18 cellular contexts compared by ENCODE assay signal in the genomic region with DNA sequence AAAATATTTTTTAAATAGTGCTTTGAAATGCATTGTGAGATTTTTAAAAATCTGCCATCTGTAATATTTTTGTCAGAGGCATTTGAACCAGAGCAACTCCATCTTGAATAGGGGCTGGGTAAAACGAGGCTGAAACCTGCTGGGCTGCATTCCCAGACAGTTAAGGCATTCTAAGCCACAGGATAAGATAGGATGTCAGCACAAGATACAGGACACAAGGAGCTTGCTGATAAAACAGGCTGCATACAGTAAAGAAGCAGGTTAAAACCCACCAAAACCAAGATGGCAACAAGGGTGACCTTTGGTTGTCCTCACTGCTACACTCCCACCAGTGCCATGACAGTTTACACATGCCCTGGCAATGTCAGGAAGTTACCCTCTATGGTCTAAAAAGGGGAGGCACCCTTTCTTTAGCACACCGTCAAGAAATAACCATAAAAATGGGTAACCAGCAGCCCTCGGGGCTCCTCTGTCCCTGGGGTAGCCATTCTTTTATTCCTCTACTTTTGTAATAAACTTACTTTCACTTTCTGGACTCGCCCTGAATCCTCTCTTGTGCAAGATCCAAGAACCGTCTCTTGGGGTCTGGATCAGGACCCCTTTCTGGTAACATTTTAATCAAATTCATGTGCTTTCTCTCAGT.
DNase-seq lines count a peak whose midpoint lies in the region; ATAC-seq and TF ChIP-seq lines count a peak whose summit lies in the region.
"Had no signal": no experiment of that assay in that cellular context is flagged by ENCODE, and none has a peak within 500 bp of the region (broad histone marks: within the 10 kb centered on the region; RNA-seq: fewer than 3 reads in every experiment).

No MANE protein-coding gene starts in this region.

- H3F3A ChIP-seq in SK-N-SH (replicated peaks; ENCODE audit: insufficient read depth), result no peaks in the 10 kb centered on the region

- TF ChIP-seq EP300 in SK-N-SH (IDR thresholded peaks at IDR 0.05; ENCODE audit: borderline replicate concordance in 1 of 2, low read depth in 1 of 2, low read length in 1 of 2), result no peak

- H3K79me2 ChIP-seq in SK-N-SH (ENCODE audit: insufficient read depth), result no peaks in the 10 kb centered on the region

- POLR2A ChIA-PET in SK-N-SH (lab: Yijun Ruan, JAX), result no interaction called here

- peak overlapping the region; percentile 32; the same call in 1 of the 2 replicates for H3K4me2 ChIP-seq in SK-N-SH
- peak overlapping the region; percentile 67 for H3K4me2 ChIP-seq in skeletal muscle satellite cell (ENCODE audit: low read length)

- TF ChIP-seq CTCF in SK-N-SH (IDR thresholded peaks at IDR 0.05) (no peak), fibroblast of villous mesenchyme (IDR thresholded peaks at IDR 0.05; ENCODE audit: insufficient read depth, low read depth, low read length) (no peak)

- no peaks in the 10 kb centered on the region; a peak in 1 of 4 replicates for H3K4me1 ChIP-seq in SK-N-SH (ENCODE audit: control insufficient read depth in 1 of 2, insufficient read depth in 2 of 2, low read depth in 1 of 2, low read length in 1 of 2)
- peaks cover 9% of the 10 kb centered on the region for H3K4me1 ChIP-seq in skeletal muscle satellite cell (ENCODE audit: control insufficient read depth, insufficient read depth, low read length)

- H3K36me3 ChIP-seq in SK-N-SH (replicated peaks in 1 of 2; ENCODE audit: control insufficient read depth in 1 of 2, insufficient read depth in 2 of 2, low read length in 1 of 2) (no peaks in the 10 kb centered on the region), skeletal muscle satellite cell (ENCODE audit: insufficient read depth, low read length) (no peaks in the 10 kb centered on the region)
- H3K36me3 ChIP-seq: cardiac muscle cell had no signal

- WGBS in SK-N-SH (ENCODE audit: low lambda C conversion rate), result 81% methylated on average over 5 of the region's 5 CpGs

- H3K27ac ChIP-seq in SK-N-SH (ENCODE audit: low read depth in 2 of 2, low read length in 1 of 2), result no peak overlapping the region
- H3K27ac ChIP-seq: 22Rv1, cardiac muscle cell had no signal

- H2AFZ ChIP-seq in SK-N-SH (ENCODE audit: low read depth), result peak overlapping the region; percentile 76

- CTCF ChIA-PET in SK-N-SH (lab: Yijun Ruan, JAX), result no interaction called here

- no peak overlapping the region for H3K4me3 ChIP-seq in SK-N-SH (ENCODE audit: low read depth in 2 of 2, low read length in 1 of 2)
- H3K4me3 ChIP-seq in fibroblast of villous mesenchyme (ENCODE audit: low read depth, low read length), result no peak overlapping the region
- peak overlapping the region; percentile 45 for H3K4me3 ChIP-seq in skeletal muscle satellite cell (ENCODE audit: low read length)
- H3K4me3 ChIP-seq: cardiac muscle cell had no signal

- H3K27me3 ChIP-seq in SK-N-SH (ENCODE audit: insufficient read depth), result no peaks in the 10 kb centered on the region
- H3K27me3 ChIP-seq in skeletal muscle satellite cell (ENCODE audit: control insufficient read depth, insufficient read depth, low read length), result no peaks in the 10 kb centered on the region
- H3K27me3 ChIP-seq: cardiac muscle cell had no signal

- H4K20me1 ChIP-seq in SK-N-SH (ENCODE audit: insufficient read depth), result no peaks in the 10 kb centered on the region

- peak; percentile 16 for DNase-seq in DMS53 (lab: John Stamatoyannopoulos, UW)
- no peak for DNase-seq in DMS53 treated with DMSO at 0.1 percent for 48 hours (lab: John Stamatoyannopoulos, UW; ENCODE audit: unreplicated experiment)
- no peak for DNase-seq in SK-N-SH
- DNase-seq in fibroblast of villous mesenchyme (ENCODE audit: low read depth), result peak; percentile 6
- no peak for DNase-seq in NCI-H2171 treated with DMSO at 0.1 percent for 48 hours (lab: John Stamatoyannopoulos, UW)
- DNase-seq: activated CD4-positive, alpha-beta T cell treated with anti-CD3 and anti-CD28 coated beads for 4 hours; CD4-positive, alpha-beta memory T cell; effector CD4-positive, alpha-beta T cell; foreskin melanocyte; NCI-H1417 treated with DMSO at 0.1 percent for 48 hours; NK-92 treated with Interleukin-12 subunit alpha and Interleukin-12 subunit beta, amount 100 ng/mL, for 24 hours; right cardiac atrium; SHP77 treated with DMSO at 0.1 percent for 48 hours had no signal

- ATAC-seq in HG03095 (IDR thresholded peaks at IDR 0.05; ENCODE audit: unreplicated experiment), result no peak
- no peak for ATAC-seq in HG02840 (IDR thresholded peaks at IDR 0.05; ENCODE audit: low FRiP score, unreplicated experiment)
- ATAC-seq: right cardiac atrium had no signal

- H3K9ac ChIP-seq in SK-N-SH, result no peak overlapping the region
- H3K9ac ChIP-seq in skeletal muscle satellite cell (ENCODE audit: low read depth, low read length), result peak overlapping the region; percentile 22

- H3K9me2 ChIP-seq in SK-N-SH, result no peaks in the 10 kb centered on the region

- H3K9me3 ChIP-seq in SK-N-SH (no peaks in the 10 kb centered on the region), skeletal muscle satellite cell (replicated peaks; ENCODE audit: low read length) (no peaks in the 10 kb centered on the region)

- no peak for TF ChIP-seq RAD21 in SK-N-SH (IDR thresholded peaks at IDR 0.05; ENCODE audit: low read length)

TF ChIP-seq in SK-N-SH, 30 proteins besides CTCF, POLR2A, EP300 and RAD21:
- 0 out of 2 replicates have a peak, but pooled peaks have one; percentile 18 for TF ChIP-seq YY1 (IDR thresholded peaks at IDR 0.05; ENCODE audit: low read depth)
- TF ChIP-seq, protein P1, sequence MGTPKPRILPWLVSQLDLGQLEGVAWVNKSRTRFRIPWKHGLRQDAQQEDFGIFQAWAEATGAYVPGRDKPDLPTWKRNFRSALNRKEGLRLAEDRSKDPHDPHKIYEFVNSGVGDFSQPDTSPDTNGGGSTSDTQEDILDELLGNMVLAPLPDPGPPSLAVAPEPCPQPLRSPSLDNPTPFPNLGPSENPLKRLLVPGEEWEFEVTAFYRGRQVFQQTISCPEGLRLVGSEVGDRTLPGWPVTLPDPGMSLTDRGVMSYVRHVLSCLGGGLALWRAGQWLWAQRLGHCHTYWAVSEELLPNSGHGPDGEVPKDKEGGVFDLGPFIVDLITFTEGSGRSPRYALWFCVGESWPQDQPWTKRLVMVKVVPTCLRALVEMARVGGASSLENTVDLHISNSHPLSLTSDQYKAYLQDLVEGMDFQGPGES (IDR thresholded peaks at IDR 0.05; ENCODE audit: low read depth, low read length), result no peak
- TF ChIP-seq TCF12 (IDR thresholded peaks at IDR 0.05), result no peak
- TF ChIP-seq, protein P2, sequence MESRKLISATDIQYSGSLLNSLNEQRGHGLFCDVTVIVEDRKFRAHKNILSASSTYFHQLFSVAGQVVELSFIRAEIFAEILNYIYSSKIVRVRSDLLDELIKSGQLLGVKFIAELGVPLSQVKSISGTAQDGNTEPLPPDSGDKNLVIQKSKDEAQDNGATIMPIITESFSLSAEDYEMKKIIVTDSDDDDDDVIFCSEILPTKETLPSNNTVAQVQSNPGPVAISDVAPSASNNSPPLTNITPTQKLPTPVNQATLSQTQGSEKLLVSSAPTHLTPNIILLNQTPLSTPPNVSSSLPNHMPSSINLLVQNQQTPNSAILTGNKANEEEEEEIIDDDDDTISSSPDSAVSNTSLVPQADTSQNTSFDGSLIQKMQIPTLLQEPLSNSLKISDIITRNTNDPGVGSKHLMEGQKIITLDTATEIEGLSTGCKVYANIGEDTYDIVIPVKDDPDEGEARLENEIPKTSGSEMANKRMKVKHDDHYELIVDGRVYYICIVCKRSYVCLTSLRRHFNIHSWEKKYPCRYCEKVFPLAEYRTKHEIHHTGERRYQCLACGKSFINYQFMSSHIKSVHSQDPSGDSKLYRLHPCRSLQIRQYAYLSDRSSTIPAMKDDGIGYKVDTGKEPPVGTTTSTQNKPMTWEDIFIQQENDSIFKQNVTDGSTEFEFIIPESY (IDR thresholded peaks at IDR 0.05; ENCODE audit: borderline replicate concordance, low read depth), result no peak
- no peak for TF ChIP-seq MXI1 (IDR thresholded peaks at IDR 0.05; ENCODE audit: low read depth, low read length)

Comparison
In these comparisons a context has a peak if more than half of its experiments do, and no peak if none do; other contexts are left out.
1. DNase-seq: peak in DMS53 (single experiment) and fibroblast of villous mesenchyme (single experiment); none in DMS53 treated with DMSO at 0.1 percent for 48 hours (single experiment), SK-N-SH (single experiment) and NCI-H2171 treated with DMSO at 0.1 percent for 48 hours (single experiment).